8 cellular contexts compared by ENCODE assay signal in genomic region chr12:96719671-96720362, GRCh38.
DNase-seq lines count a peak whose midpoint lies in the region; ATAC-seq and TF ChIP-seq lines count a peak whose summit lies in the region.

No MANE protein-coding gene starts in this region.

- WGBS in heart right ventricle, 2 donors: 56 to 65% methylated on average over 5 of the region's 5 CpGs
- WGBS in suprapubic skin: 56% methylated on average over 5 of the region's 5 CpGs

- no peak for TF ChIP-seq EP300 in suprapubic skin (IDR thresholded peaks at IDR 0.05)

- H3K36me3 Mint-ChIP-seq in WTC11: no peaks in the 10 kb centered on the region
- no peaks in the 10 kb centered on the region for H3K36me3 Mint-ChIP-seq in immature natural killer cell

- H3K27me3 Mint-ChIP-seq in WTC11 (ENCODE audit: low read depth): no peaks in the 10 kb centered on the region
- H3K27me3 Mint-ChIP-seq in immature natural killer cell (ENCODE audit: low read depth in 3 of 3): no peaks in the 10 kb centered on the region

- DNase-seq in heart right ventricle: no peak
- no peak for DNase-seq in Right ventricle myocardium inferior (ENCODE audit: missing footprints)
- DNase-seq in NAMALWA (ENCODE audit: low spot score): peak; percentile 53
- DNase-seq in WTC11 (ENCODE audit: low spot score): no peak
- peak; percentile 34 to 40 (median 37) for DNase-seq in immature natural killer cell
- DNase-seq in suprapubic skin (ENCODE audit: low spot score in 2 of 2): no peak
- no peak for DNase-seq in effector CD4-positive, alpha-beta T cell

- CTCF ChIA-PET in WTC11 (lab: Charles Lee): interaction anchor here (1.1 to 1.8 kb wide), 4 partner anchors 10 to 144 kb away, joined by 4 to 5 read pairs (median 4); no protein-coding TSS in a partner anchor

- H3K27ac Mint-ChIP-seq in WTC11 (peak overlapping the region; percentile 52; the same call in 1 of the 2 replicates), immature natural killer cell (peak overlapping the region; percentile 84 to 96 (median 91))

- H3K9me3 ChIP-seq in heart right ventricle (no peaks in the 10 kb centered on the region), suprapubic skin (no peaks in the 10 kb centered on the region)

- H3K27ac ChIP-seq in heart right ventricle: peak overlapping the region in 3 of 10 donors; percentile 35 to 56 (median 49)
- H3K27ac ChIP-seq in suprapubic skin: no peak overlapping the region

- intact Hi-C loops in heart right ventricle (cut with DNase I): no loop called here
- intact Hi-C loops in Right ventricle myocardium inferior (cut with DNase I): no loop called here

- H3K4me3 Mint-ChIP-seq in WTC11: peak overlapping the region; percentile 12; the same call in 1 of the 2 replicates
- peak overlapping the region; percentile 89 to 95 (median 92) for H3K4me3 Mint-ChIP-seq in immature natural killer cell

- H3K9me3 Mint-ChIP-seq in WTC11 (no peaks in the 10 kb centered on the region), immature natural killer cell (no peaks in the 10 kb centered on the region)

- H3K4me1 ChIP-seq in heart right ventricle (peaks cover 0 to 5% (median 0%) of the 10 kb centered on the region in 9 donors), suprapubic skin (no peaks in the 10 kb centered on the region)

- TF ChIP-seq CTCF in heart right ventricle (IDR thresholded peaks at IDR 0.05) (no peak), WTC11 (IDR thresholded peaks at IDR 0.05) (no peak), suprapubic skin (IDR thresholded peaks at IDR 0.05) (no peak)

- H3K4me3 ChIP-seq in heart right ventricle: peak overlapping the region in 9 of 10 donors; percentile 18 to 55 (median 43)
- peak overlapping the region; percentile 37 for H3K4me3 ChIP-seq in suprapubic skin

- no peak for TF ChIP-seq POLR2A in suprapubic skin (IDR thresholded peaks at IDR 0.05)

- H3K36me3 ChIP-seq in heart right ventricle: no peaks in the 10 kb centered on the region
- H3K36me3 ChIP-seq in suprapubic skin: no peaks in the 10 kb centered on the region

- ATAC-seq in heart right ventricle: peak in 1 of 8 donors; percentile 64
- no peak for ATAC-seq in Right ventricle myocardium inferior
- peak; percentile 97 for ATAC-seq in HG02610 (IDR thresholded peaks at IDR 0.05; ENCODE audit: unreplicated experiment)
- no peak for ATAC-seq in WTC11

- H3K27me3 ChIP-seq in heart right ventricle: no peaks in the 10 kb centered on the region
- no peaks in the 10 kb centered on the region for H3K27me3 ChIP-seq in suprapubic skin

- POLR2A ChIA-PET in WTC11 (lab: Charles Lee): no interaction called here

- H3K4me1 Mint-ChIP-seq in WTC11 (peaks cover 9% of the 10 kb centered on the region), immature natural killer cell (peaks cover 9 to 10% of the 10 kb centered on the region in 2 donors)

TF ChIP-seq in WTC11, 78 proteins besides CTCF, POLR2A, EP300 and RAD21:
- TF ChIP-seq CREM (CRISPR knock-in tag; IDR thresholded peaks at IDR 0.05) (no peak), ATF1 (CRISPR knock-in tag; IDR thresholded peaks at IDR 0.05) (no peak), CREB1 (CRISPR knock-in tag; IDR thresholded peaks at IDR 0.05) (no peak), NR2C2 (CRISPR knock-in tag; IDR thresholded peaks at IDR 0.05) (no peak)
- TF ChIP-seq, protein P1, sequence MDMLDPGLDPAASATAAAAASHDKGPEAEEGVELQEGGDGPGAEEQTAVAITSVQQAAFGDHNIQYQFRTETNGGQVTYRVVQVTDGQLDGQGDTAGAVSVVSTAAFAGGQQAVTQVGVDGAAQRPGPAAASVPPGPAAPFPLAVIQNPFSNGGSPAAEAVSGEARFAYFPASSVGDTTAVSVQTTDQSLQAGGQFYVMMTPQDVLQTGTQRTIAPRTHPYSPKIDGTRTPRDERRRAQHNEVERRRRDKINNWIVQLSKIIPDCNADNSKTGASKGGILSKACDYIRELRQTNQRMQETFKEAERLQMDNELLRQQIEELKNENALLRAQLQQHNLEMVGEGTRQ (CRISPR knock-in tag; IDR thresholded peaks at IDR 0.05): no peak
- TF ChIP-seq, protein P2, sequence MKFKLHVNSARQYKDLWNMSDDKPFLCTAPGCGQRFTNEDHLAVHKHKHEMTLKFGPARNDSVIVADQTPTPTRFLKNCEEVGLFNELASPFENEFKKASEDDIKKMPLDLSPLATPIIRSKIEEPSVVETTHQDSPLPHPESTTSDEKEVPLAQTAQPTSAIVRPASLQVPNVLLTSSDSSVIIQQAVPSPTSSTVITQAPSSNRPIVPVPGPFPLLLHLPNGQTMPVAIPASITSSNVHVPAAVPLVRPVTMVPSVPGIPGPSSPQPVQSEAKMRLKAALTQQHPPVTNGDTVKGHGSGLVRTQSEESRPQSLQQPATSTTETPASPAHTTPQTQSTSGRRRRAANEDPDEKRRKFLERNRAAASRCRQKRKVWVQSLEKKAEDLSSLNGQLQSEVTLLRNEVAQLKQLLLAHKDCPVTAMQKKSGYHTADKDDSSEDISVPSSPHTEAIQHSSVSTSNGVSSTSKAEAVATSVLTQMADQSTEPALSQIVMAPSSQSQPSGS (CRISPR knock-in tag; IDR thresholded peaks at IDR 0.05; ENCODE audit: borderline replicate concordance, low read depth): no peak

Comparison
In these comparisons a context has a peak if more than half of its experiments do, and no peak if none do; other contexts are left out.
1. DNase-seq: peak in NAMALWA (single experiment) and immature natural killer cell (3 of 3); none in heart right ventricle (0 of 2), Right ventricle myocardium inferior (single experiment), WTC11 (single experiment), suprapubic skin (0 of 2) and effector CD4-positive, alpha-beta T cell (single experiment).